1 cellular context compared by ENCODE assay signal in the genomic region with DNA sequence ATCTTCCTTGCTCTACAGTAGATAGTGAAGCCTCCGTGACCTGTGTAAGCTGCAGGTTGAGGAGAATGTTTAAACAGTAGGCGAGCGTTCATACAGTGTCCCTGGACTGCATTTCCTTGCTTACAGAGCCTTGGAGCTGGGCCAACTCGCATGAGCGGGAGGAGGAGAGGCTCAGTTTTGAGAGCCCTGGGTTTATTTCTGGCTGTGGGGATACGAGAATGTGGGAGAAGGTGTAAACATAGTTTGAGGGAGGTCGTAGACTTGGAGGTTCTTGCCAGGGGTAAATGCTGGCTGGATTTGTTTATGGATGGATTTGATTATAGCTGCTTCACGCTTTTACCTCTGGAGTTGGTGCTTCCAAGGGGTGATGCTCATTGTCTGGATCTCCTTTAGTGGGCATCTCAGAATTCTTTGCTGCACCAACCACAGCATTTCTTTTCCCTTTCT.
TF ChIP-seq lines count a peak whose summit lies in the region.

No MANE protein-coding gene starts in this region.

TF ChIP-seq in HepG2, 621 proteins besides CTCF, POLR2A, EP300 and RAD21 (continued from another document and continues in another):
- TF ChIP-seq, protein P1, sequence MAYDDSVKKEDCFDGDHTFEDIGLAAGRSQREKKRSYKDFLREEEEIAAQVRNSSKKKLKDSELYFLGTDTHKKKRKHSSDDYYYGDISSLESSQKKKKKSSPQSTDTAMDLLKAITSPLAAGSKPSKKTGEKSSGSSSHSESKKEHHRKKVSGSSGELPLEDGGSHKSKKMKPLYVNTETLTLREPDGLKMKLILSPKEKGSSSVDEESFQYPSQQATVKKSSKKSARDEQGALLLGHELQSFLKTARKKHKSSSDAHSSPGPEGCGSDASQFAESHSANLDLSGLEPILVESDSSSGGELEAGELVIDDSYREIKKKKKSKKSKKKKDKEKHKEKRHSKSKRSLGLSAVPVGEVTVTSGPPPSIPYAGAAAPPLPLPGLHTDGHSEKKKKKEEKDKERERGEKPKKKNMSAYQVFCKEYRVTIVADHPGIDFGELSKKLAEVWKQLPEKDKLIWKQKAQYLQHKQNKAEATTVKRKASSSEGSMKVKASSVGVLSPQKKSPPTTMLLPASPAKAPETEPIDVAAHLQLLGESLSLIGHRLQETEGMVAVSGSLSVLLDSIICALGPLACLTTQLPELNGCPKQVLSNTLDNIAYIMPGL (CRISPR knock-in tag; IDR thresholded peaks at IDR 0.05; ENCODE audit: borderline replicate concordance in 1 of 2, low read depth in 1 of 2), result no peak
- TF ChIP-seq GFI1 (CRISPR knock-in tag; IDR thresholded peaks at IDR 0.05; ENCODE audit: borderline replicate concordance), result no peak
- TF ChIP-seq THAP11 (CRISPR knock-in tag; IDR thresholded peaks at IDR 0.05), result peak; percentile 58
- no peak for TF ChIP-seq NR2C2 (CRISPR knock-in tag; IDR thresholded peaks at IDR 0.05; ENCODE audit: borderline replicate concordance)
- TF ChIP-seq, protein P2, sequence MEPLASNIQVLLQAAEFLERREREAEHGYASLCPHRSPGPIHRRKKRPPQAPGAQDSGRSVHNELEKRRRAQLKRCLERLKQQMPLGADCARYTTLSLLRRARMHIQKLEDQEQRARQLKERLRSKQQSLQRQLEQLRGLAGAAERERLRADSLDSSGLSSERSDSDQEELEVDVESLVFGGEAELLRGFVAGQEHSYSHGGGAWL (CRISPR knock-in tag; IDR thresholded peaks at IDR 0.05), result no peak
- TF ChIP-seq SALL1 (CRISPR knock-in tag; IDR thresholded peaks at IDR 0.05), result peak; percentile 88
- TF ChIP-seq, protein P3, sequence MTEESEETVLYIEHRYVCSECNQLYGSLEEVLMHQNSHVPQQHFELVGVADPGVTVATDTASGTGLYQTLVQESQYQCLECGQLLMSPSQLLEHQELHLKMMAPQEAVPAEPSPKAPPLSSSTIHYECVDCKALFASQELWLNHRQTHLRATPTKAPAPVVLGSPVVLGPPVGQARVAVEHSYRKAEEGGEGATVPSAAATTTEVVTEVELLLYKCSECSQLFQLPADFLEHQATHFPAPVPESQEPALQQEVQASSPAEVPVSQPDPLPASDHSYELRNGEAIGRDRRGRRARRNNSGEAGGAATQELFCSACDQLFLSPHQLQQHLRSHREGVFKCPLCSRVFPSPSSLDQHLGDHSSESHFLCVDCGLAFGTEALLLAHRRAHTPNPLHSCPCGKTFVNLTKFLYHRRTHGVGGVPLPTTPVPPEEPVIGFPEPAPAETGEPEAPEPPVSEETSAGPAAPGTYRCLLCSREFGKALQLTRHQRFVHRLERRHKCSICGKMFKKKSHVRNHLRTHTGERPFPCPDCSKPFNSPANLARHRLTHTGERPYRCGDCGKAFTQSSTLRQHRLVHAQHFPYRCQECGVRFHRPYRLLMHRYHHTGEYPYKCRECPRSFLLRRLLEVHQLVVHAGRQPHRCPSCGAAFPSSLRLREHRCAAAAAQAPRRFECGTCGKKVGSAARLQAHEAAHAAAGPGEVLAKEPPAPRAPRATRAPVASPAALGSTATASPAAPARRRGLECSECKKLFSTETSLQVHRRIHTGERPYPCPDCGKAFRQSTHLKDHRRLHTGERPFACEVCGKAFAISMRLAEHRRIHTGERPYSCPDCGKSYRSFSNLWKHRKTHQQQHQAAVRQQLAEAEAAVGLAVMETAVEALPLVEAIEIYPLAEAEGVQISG (CRISPR knock-in tag; IDR thresholded peaks at IDR 0.05), result peak; percentile 48; the same call in 1 of the 2 replicates
- TF ChIP-seq ZNF12 (CRISPR knock-in tag; IDR thresholded peaks at IDR 0.05), result peak; percentile 41; the same call in 1 of the 2 replicates
- peak; percentile 99; the same call in 1 of the 2 replicates for TF ChIP-seq ZNF292 (CRISPR knock-in tag; IDR thresholded peaks at IDR 0.05; ENCODE audit: borderline replicate concordance, low read depth)
- no peak for TF ChIP-seq MLLT10 (CRISPR knock-in tag; IDR thresholded peaks at IDR 0.05)
- 0 out of 2 replicates have a peak, but pooled peaks have one; percentile 68 for TF ChIP-seq ZSCAN9 (CRISPR knock-in tag; IDR thresholded peaks at IDR 0.05; ENCODE audit: borderline replicate concordance)
- no peak for TF ChIP-seq LCORL (IDR thresholded peaks at IDR 0.05)
- peak; percentile 51; the same call in 1 of the 2 replicates for TF ChIP-seq LCORL (CRISPR knock-in tag; IDR thresholded peaks at IDR 0.05)
- TF ChIP-seq, protein P4, sequence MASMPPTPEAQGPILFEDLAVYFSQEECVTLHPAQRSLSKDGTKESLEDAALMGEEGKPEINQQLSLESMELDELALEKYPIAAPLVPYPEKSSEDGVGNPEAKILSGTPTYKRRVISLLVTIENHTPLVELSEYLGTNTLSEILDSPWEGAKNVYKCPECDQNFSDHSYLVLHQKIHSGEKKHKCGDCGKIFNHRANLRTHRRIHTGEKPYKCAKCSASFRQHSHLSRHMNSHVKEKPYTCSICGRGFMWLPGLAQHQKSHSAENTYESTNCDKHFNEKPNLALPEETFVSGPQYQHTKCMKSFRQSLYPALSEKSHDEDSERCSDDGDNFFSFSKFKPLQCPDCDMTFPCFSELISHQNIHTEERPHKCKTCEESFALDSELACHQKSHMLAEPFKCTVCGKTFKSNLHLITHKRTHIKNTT (CRISPR knock-in tag; IDR thresholded peaks at IDR 0.05), result no peak
- TF ChIP-seq, protein P5, sequence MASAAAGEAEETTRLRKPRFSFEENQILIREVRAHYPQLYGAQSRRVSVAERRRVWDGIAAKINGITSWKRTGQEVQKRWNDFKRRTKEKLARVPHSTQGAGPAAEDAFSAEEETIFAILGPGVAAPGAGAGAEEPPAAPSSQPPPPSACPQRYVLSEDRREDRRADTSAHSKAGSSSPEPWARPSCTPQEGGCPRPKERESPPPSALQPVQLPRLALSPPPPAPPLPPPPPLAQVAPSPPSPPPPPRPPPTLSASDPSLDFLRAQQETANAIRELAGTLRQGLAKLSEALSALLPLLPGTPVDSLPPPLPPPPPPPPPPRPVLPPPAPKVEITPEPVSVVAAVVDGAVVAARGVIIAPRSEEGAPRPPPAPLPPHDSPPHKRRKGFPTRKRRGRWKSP (CRISPR knock-in tag; IDR thresholded peaks at IDR 0.05), result peak; percentile 36; the same call in 1 of the 2 replicates
- 0 out of 2 replicates have a peak, but pooled peaks have one; percentile 58 for TF ChIP-seq ZBTB20 (CRISPR knock-in tag; IDR thresholded peaks at IDR 0.05; ENCODE audit: borderline replicate concordance, low read depth)
- TF ChIP-seq ZNF558 (CRISPR knock-in tag; IDR thresholded peaks at IDR 0.05; ENCODE audit: borderline replicate concordance), result no peak
- TF ChIP-seq ZNF644 (CRISPR knock-in tag; IDR thresholded peaks at IDR 0.05; ENCODE audit: low read depth), result peak; percentile 39; the same call in 1 of the 2 replicates
- TF ChIP-seq, protein P6, sequence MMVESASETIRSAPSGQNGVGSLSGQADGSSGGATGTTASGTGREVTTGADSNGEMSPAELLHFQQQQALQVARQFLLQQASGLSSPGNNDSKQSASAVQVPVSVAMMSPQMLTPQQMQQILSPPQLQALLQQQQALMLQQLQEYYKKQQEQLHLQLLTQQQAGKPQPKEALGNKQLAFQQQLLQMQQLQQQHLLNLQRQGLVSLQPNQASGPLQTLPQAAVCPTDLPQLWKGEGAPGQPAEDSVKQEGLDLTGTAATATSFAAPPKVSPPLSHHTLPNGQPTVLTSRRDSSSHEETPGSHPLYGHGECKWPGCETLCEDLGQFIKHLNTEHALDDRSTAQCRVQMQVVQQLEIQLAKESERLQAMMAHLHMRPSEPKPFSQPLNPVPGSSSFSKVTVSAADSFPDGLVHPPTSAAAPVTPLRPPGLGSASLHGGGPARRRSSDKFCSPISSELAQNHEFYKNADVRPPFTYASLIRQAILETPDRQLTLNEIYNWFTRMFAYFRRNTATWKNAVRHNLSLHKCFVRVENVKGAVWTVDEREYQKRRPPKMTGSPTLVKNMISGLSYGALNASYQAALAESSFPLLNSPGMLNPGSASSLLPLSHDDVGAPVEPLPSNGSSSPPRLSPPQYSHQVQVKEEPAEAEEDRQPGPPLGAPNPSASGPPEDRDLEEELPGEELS (CRISPR knock-in tag; IDR thresholded peaks at IDR 0.05), result peak; percentile 68
- TF ChIP-seq ZNF34 (CRISPR knock-in tag; IDR thresholded peaks at IDR 0.05; ENCODE audit: borderline replicate concordance), result no peak
- TF ChIP-seq KAT7 (CRISPR knock-in tag; IDR thresholded peaks at IDR 0.05; ENCODE audit: borderline replicate concordance), result no peak
- no peak for TF ChIP-seq NR2F6 (IDR thresholded peaks at IDR 0.05)
- TF ChIP-seq NR2F6 (CRISPR knock-in tag; IDR thresholded peaks at IDR 0.05), result peak; percentile 84
- TF ChIP-seq PITX1 (CRISPR knock-in tag; IDR thresholded peaks at IDR 0.05), result peak; percentile 41; the same call in 1 of the 2 replicates
- TF ChIP-seq RCOR2 (CRISPR knock-in tag; IDR thresholded peaks at IDR 0.05), result peak; percentile 59; the same call in 1 of the 2 replicates
- TF ChIP-seq ZNF766 (CRISPR knock-in tag; IDR thresholded peaks at IDR 0.05; ENCODE audit: borderline replicate concordance), result no peak
- TF ChIP-seq, protein P7, sequence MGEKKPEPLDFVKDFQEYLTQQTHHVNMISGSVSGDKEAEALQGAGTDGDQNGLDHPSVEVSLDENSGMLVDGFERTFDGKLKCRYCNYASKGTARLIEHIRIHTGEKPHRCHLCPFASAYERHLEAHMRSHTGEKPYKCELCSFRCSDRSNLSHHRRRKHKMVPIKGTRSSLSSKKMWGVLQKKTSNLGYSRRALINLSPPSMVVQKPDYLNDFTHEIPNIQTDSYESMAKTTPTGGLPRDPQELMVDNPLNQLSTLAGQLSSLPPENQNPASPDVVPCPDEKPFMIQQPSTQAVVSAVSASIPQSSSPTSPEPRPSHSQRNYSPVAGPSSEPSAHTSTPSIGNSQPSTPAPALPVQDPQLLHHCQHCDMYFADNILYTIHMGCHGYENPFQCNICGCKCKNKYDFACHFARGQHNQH (CRISPR knock-in tag; IDR thresholded peaks at IDR 0.05), result peak; percentile 75; the same call in 1 of the 2 replicates
- no peak for TF ChIP-seq ZNF724P (CRISPR knock-in tag; IDR thresholded peaks at IDR 0.05; ENCODE audit: borderline replicate concordance)
- TF ChIP-seq ZNF136 (CRISPR knock-in tag; IDR thresholded peaks at IDR 0.05; ENCODE audit: low read depth), result 0 out of 2 replicates have a peak, but pooled peaks have one; percentile 47
- TF ChIP-seq NR2F1 (CRISPR knock-in tag; IDR thresholded peaks at IDR 0.05), result peak; percentile 15 to 33; a peak in 1 of 4 replicates
- 0 out of 2 replicates have a peak, but pooled peaks have one; percentile 24 for TF ChIP-seq YEATS2 (CRISPR knock-in tag; IDR thresholded peaks at IDR 0.05; ENCODE audit: borderline replicate concordance)
- TF ChIP-seq ZNF251 (CRISPR knock-in tag; IDR thresholded peaks at IDR 0.05), result no peak
- no peak for TF ChIP-seq ZNF484 (CRISPR knock-in tag; IDR thresholded peaks at IDR 0.05; ENCODE audit: borderline replicate concordance, low read depth)
- TF ChIP-seq ZMYM3 (CRISPR knock-in tag; IDR thresholded peaks at IDR 0.05), result peak; percentile 49; the same call in 1 of the 2 replicates
- TF ChIP-seq ZNF350 (CRISPR knock-in tag; IDR thresholded peaks at IDR 0.05; ENCODE audit: borderline replicate concordance, low read depth), result peak; percentile 56; the same call in 1 of the 2 replicates
- no peak for TF ChIP-seq ZNF274 (CRISPR knock-in tag; IDR thresholded peaks at IDR 0.05)
- TF ChIP-seq, protein P8, sequence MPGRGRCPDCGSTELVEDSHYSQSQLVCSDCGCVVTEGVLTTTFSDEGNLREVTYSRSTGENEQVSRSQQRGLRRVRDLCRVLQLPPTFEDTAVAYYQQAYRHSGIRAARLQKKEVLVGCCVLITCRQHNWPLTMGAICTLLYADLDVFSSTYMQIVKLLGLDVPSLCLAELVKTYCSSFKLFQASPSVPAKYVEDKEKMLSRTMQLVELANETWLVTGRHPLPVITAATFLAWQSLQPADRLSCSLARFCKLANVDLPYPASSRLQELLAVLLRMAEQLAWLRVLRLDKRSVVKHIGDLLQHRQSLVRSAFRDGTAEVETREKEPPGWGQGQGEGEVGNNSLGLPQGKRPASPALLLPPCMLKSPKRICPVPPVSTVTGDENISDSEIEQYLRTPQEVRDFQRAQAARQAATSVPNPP (CRISPR knock-in tag; IDR thresholded peaks at IDR 0.05), result no peak
- TF ChIP-seq, protein P9, sequence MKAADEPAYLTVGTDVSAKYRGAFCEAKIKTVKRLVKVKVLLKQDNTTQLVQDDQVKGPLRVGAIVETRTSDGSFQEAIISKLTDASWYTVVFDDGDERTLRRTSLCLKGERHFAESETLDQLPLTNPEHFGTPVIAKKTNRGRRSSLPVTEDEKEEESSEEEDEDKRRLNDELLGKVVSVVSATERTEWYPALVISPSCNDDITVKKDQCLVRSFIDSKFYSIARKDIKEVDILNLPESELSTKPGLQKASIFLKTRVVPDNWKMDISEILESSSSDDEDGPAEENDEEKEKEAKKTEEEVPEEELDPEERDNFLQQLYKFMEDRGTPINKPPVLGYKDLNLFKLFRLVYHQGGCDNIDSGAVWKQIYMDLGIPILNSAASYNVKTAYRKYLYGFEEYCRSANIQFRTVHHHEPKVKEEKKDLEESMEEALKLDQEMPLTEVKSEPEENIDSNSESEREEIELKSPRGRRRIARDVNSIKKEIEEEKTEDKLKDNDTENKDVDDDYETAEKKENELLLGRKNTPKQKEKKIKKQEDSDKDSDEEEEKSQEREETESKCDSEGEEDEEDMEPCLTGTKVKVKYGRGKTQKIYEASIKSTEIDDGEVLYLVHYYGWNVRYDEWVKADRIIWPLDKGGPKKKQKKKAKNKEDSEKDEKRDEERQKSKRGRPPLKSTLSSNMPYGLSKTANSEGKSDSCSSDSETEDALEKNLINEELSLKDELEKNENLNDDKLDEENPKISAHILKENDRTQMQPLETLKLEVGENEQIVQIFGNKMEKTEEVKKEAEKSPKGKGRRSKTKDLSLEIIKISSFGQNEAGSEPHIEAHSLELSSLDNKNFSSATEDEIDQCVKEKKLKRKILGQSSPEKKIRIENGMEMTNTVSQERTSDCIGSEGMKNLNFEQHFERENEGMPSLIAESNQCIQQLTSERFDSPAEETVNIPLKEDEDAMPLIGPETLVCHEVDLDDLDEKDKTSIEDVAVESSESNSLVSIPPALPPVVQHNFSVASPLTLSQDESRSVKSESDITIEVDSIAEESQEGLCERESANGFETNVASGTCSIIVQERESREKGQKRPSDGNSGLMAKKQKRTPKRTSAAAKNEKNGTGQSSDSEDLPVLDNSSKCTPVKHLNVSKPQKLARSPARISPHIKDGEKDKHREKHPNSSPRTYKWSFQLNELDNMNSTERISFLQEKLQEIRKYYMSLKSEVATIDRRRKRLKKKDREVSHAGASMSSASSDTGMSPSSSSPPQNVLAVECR (CRISPR knock-in tag; IDR thresholded peaks at IDR 0.05; ENCODE audit: borderline replicate concordance), result no peak; the same call in 1 of the 2 replicates
- TF ChIP-seq GATAD2A (CRISPR knock-in tag; IDR thresholded peaks at IDR 0.05), result peak; percentile 89
- no peak for TF ChIP-seq SKI (IDR thresholded peaks at IDR 0.05; ENCODE audit: partially characterized antibody)
- TF ChIP-seq ZMYM4 (CRISPR knock-in tag; IDR thresholded peaks at IDR 0.05), result peak; percentile 35; the same call in 1 of the 2 replicates
- no peak for TF ChIP-seq ZNF10 (CRISPR knock-in tag; IDR thresholded peaks at IDR 0.05; ENCODE audit: borderline replicate concordance, low read depth)
- TF ChIP-seq IRF2 (CRISPR knock-in tag; IDR thresholded peaks at IDR 0.05), result peak; percentile 77
- TF ChIP-seq, protein P10, sequence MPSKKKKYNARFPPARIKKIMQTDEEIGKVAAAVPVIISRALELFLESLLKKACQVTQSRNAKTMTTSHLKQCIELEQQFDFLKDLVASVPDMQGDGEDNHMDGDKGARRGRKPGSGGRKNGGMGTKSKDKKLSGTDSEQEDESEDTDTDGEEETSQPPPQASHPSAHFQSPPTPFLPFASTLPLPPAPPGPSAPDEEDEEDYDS (CRISPR knock-in tag; IDR thresholded peaks at IDR 0.05), result peak; percentile 46
- TF ChIP-seq BCL6 (CRISPR knock-in tag; IDR thresholded peaks at IDR 0.05), result peak; percentile 78
